9 cellular contexts compared by ENCODE assay signal in genomic region chr19:18009412-18010066, GRCh38. TPM values are rescaled to one million over a fixed set of nuclear protein-coding genes. Genes with fewer than 3 reads are reported as not detected.
DNase-seq lines count a peak whose midpoint lies in the region; TF ChIP-seq lines count a peak whose summit lies in the region.
"Had no signal": no experiment of that assay in that cellular context is flagged by ENCODE, and none has a peak within 500 bp of the region (broad histone marks: within the 10 kb centered on the region; RNA-seq: fewer than 3 reads in every experiment).

No MANE protein-coding gene starts in this region.

- H4K20me1 ChIP-seq in GM23248 (ENCODE audit: insufficient read depth) = no peaks in the 10 kb centered on the region

- TF ChIP-seq CTCF in spleen (IDR thresholded peaks at IDR 0.05 in 8 of 11, conservative IDR thresholded peaks at IDR 0.05 in 3 of 11) (no peak), glutamatergic neuron (IDR thresholded peaks at IDR 0.05; ENCODE audit: partially characterized antibody, unreplicated experiment) (no peak)

- DNase-seq in GM23248 = peak; percentile 72
- DNase-seq in T1000 (lab: John Stamatoyannopoulos, UW) = peak; percentile 24
- DNase-seq in ecto neural progenitor cell (ENCODE audit: low spot score) = peak; percentile 46
- no peak for DNase-seq in spleen
- DNase-seq in glutamatergic neuron = no peak
- DNase-seq in NAMALWA (ENCODE audit: low spot score) = no peak
- DNase-seq in NCI-H748 treated with DMSO at 0.1 percent for 48 hours (lab: John Stamatoyannopoulos, UW) = no peak

- H3K4me1 Mint-ChIP-seq in glutamatergic neuron (ENCODE audit: low read depth, unreplicated experiment) = no peaks in the 10 kb centered on the region

- in situ Hi-C loops in GM23248 (cut with MboI) = loop anchor here (10.0 kb wide), 1 partner anchor 45 kb away; no protein-coding TSS in a partner anchor

- no peaks in the 10 kb centered on the region for H3K36me3 Mint-ChIP-seq in glutamatergic neuron (ENCODE audit: unreplicated experiment)

- no peaks in the 10 kb centered on the region for H3K79me2 ChIP-seq in GM23248 (ENCODE audit: insufficient read depth)

- H3K4me2 ChIP-seq in GM23248 (ENCODE audit: unreplicated experiment) = no peak overlapping the region
- H3K4me2 ChIP-seq: KMS-11 had no signal

- WGBS in GM23248 (ENCODE audit: low coverage in 1 of 2, low lambda C conversion rate in 2 of 2, missing lambda C conversion rate in 2 of 2), 2 experiments = 81 to 84% methylated on average over 31 to 37 of the region's 37 CpGs
- 89 to 94% (median 93%) methylated on average over 24 to 37 of the region's 37 CpGs for WGBS in spleen, 5 donors

- H3K4me3 ChIP-seq in GM23248 (0 out of 2 replicates have a peak overlapping the region, but pooled peaks have one; percentile 2), spleen (peak overlapping the region in 6 of 8 donors; percentile 48 to 71 (median 60))

- H2AFZ ChIP-seq in GM23248 = no peak overlapping the region

- H3K9me3 ChIP-seq in GM23248 (ENCODE audit: low read depth) = no peaks in the 10 kb centered on the region
- H3K9me3 ChIP-seq in spleen = no peaks in the 10 kb centered on the region

- peak overlapping the region; percentile 12; the same call in 1 of the 2 replicates for H3K9ac ChIP-seq in GM23248
- H3K9ac ChIP-seq: KMS-11 had no signal

- H3F3A ChIP-seq in GM23248 (ENCODE audit: insufficient read depth) = 0 out of 2 replicates have a peak, but pooled peaks cover 5% of the 10 kb centered on the region

- no peak overlapping the region for H3K27ac Mint-ChIP-seq in glutamatergic neuron (ENCODE audit: unreplicated experiment)

- peaks cover 8% of the 10 kb centered on the region for H3K4me1 ChIP-seq in GM23248 (ENCODE audit: insufficient read depth)
- peaks cover 11 to 81% (median 48%) of the 10 kb centered on the region in 6 donors for H3K4me1 ChIP-seq in spleen

- no peak for TF ChIP-seq POLR2A in spleen (IDR thresholded peaks at IDR 0.05)

- H3K9me2 ChIP-seq in GM23248 (ENCODE audit: insufficient read depth) = no peaks in the 10 kb centered on the region

- H3K36me3 ChIP-seq in GM23248 (ENCODE audit: low read depth) (peaks cover 26% of the 10 kb centered on the region; the same call in 1 of the 2 replicates), spleen (peaks cover 9 to 80% (median 56%) of the 10 kb centered on the region in 6 donors)

- intact Hi-C loops in spleen (cut with DNase I; ENCODE audit: low total_unique reads) = no loop called here

- peaks cover 6% of the 10 kb centered on the region for H3K9me3 Mint-ChIP-seq in glutamatergic neuron (ENCODE audit: unreplicated experiment)
- H3K9me3 Mint-ChIP-seq: activated naive CD4-positive, alpha-beta T cell treated with anti-CD3 and anti-CD28 coated beads, Interleukin-2, amount 50 U/mL, for 72 hours had no signal

- H3K27me3 ChIP-seq in GM23248 (replicated peaks; ENCODE audit: insufficient read depth) (no peaks in the 10 kb centered on the region), spleen (replicated peaks in 1 of 7) (no peaks in the 10 kb centered on the region)

- H3K27me3 Mint-ChIP-seq in glutamatergic neuron (ENCODE audit: unreplicated experiment) = peaks cover 1% of the 10 kb centered on the region

- H3K4me3 Mint-ChIP-seq in glutamatergic neuron (ENCODE audit: unreplicated experiment) = no peak overlapping the region

- H3K27ac ChIP-seq in GM23248 (no peak overlapping the region), spleen (peak overlapping the region in 6 of 8 donors; percentile 83 to 91 (median 87))
- H3K27ac ChIP-seq: KMS-11 had no signal

RNA-seq across cellular contexts. Expression of gene ARRDC2, which starts 1.6 kb away (rescaled TPM):
- total RNA-seq in GM23248 (2014; rRNA removed; shearing (Covaris generic)) = 15.9 and 19.7 TPM in 2 replicates
- polyA plus RNA-seq in GM23248 (2016; fragmentation: Nextera tagmentation; extraction: Ambion mirVana) = 5.4 and 5.7 TPM in 2 replicates
- total RNA-seq in spleen = 10 to 100 TPM; 46.0 to 64.6 (median 50.5) TPM
- polyA plus RNA-seq in spleen = 10 to 100 TPM; 61.5 to 70.4 (median 64.8) TPM
- total RNA-seq in glutamatergic neuron (ENCODE audit: unreplicated experiment) = 4.0 TPM

RNA-seq across cellular contexts. Expression of gene KCNN1, which starts 42.6 kb away (rescaled TPM):
- not detected in 2 replicates for total RNA-seq in GM23248 (2014; rRNA removed; shearing (Covaris generic))
- not detected in 2 replicates for polyA plus RNA-seq in GM23248 (2016; fragmentation: Nextera tagmentation; extraction: Ambion mirVana)
- not detected for total RNA-seq in spleen
- under 1 TPM; 0.03 to 0.10 (median 0.04) TPM for polyA plus RNA-seq in spleen
- 91.1 TPM for total RNA-seq in glutamatergic neuron (ENCODE audit: unreplicated experiment)

Comparison
In these comparisons a context has a peak if more than half of its experiments do, and no peak if none do; other contexts are left out.
1. DNase-seq: peak in GM23248 (single experiment), T1000 (single experiment) and ecto neural progenitor cell (single experiment); none in spleen (single experiment), glutamatergic neuron (single experiment), NAMALWA (single experiment) and NCI-H748 treated with DMSO at 0.1 percent for 48 hours (single experiment).
2. RNA of gene KCNN1, which starts 42.6 kb away (total RNA-seq): 91.1 TPM in glutamatergic neuron (single experiment); not detected in GM23248 and not detected in spleen; every median in the first group is over 10 times any median in the second.